Comparison of ENCODE assay signal across 1 cellular context in genomic region chr20:62620624-62621023, GRCh38.
TF ChIP-seq lines count a peak whose summit lies in the region.

No MANE protein-coding gene starts in this region.

TF ChIP-seq in H1, 55 proteins besides CTCF, POLR2A, EP300 and RAD21:
- TF ChIP-seq NRF1 (IDR thresholded peaks at IDR 0.05; ENCODE audit: low read depth, low read length) (no peak), JUN (IDR thresholded peaks at IDR 0.05; ENCODE audit: low read depth, low read length) (no peak), ASH2L (IDR thresholded peaks at IDR 0.05; ENCODE audit: low read length) (no peak), KDM5A (IDR thresholded peaks at IDR 0.05; ENCODE audit: low read length) (no peak), SAP30 (IDR thresholded peaks at IDR 0.05; ENCODE audit: insufficient read depth, insufficient replicate concordance, low read length) (no peak), YY1 (IDR thresholded peaks at IDR 0.05; ENCODE audit: low read depth, low read length) (no peak), BRCA1 (IDR thresholded peaks at IDR 0.05; ENCODE audit: low read depth, low read length) (no peak), PHF8 (conservative IDR thresholded peaks at IDR 0.05; ENCODE audit: low read depth, low read length) (no peak), EGR1 (IDR thresholded peaks at IDR 0.05; ENCODE audit: borderline replicate concordance, low read depth, low read length) (no peak), SRF (IDR thresholded peaks at IDR 0.05; ENCODE audit: low read depth, low read length) (no peak), POU5F1 (IDR thresholded peaks at IDR 0.05; ENCODE audit: low read depth, low read length) (no peak), POLR2AphosphoS5 (IDR thresholded peaks at IDR 0.05; ENCODE audit: low read depth, low read length) (no peak), SUZ12 (IDR thresholded peaks at IDR 0.05; ENCODE audit: low read length) (no peak), HDAC6 (IDR thresholded peaks at IDR 0.05; ENCODE audit: low read depth, low read length) (no peak), E2F6 (IDR thresholded peaks at IDR 0.05) (no peak), HDAC2 (IDR thresholded peaks at IDR 0.05; ENCODE audit: borderline replicate concordance in 1 of 2, low read depth in 2 of 2, low read length in 2 of 2) (no peak), CBX5 (IDR thresholded peaks at IDR 0.05; ENCODE audit: low read depth, low read length) (no peak)
- TF ChIP-seq, protein P1, sequence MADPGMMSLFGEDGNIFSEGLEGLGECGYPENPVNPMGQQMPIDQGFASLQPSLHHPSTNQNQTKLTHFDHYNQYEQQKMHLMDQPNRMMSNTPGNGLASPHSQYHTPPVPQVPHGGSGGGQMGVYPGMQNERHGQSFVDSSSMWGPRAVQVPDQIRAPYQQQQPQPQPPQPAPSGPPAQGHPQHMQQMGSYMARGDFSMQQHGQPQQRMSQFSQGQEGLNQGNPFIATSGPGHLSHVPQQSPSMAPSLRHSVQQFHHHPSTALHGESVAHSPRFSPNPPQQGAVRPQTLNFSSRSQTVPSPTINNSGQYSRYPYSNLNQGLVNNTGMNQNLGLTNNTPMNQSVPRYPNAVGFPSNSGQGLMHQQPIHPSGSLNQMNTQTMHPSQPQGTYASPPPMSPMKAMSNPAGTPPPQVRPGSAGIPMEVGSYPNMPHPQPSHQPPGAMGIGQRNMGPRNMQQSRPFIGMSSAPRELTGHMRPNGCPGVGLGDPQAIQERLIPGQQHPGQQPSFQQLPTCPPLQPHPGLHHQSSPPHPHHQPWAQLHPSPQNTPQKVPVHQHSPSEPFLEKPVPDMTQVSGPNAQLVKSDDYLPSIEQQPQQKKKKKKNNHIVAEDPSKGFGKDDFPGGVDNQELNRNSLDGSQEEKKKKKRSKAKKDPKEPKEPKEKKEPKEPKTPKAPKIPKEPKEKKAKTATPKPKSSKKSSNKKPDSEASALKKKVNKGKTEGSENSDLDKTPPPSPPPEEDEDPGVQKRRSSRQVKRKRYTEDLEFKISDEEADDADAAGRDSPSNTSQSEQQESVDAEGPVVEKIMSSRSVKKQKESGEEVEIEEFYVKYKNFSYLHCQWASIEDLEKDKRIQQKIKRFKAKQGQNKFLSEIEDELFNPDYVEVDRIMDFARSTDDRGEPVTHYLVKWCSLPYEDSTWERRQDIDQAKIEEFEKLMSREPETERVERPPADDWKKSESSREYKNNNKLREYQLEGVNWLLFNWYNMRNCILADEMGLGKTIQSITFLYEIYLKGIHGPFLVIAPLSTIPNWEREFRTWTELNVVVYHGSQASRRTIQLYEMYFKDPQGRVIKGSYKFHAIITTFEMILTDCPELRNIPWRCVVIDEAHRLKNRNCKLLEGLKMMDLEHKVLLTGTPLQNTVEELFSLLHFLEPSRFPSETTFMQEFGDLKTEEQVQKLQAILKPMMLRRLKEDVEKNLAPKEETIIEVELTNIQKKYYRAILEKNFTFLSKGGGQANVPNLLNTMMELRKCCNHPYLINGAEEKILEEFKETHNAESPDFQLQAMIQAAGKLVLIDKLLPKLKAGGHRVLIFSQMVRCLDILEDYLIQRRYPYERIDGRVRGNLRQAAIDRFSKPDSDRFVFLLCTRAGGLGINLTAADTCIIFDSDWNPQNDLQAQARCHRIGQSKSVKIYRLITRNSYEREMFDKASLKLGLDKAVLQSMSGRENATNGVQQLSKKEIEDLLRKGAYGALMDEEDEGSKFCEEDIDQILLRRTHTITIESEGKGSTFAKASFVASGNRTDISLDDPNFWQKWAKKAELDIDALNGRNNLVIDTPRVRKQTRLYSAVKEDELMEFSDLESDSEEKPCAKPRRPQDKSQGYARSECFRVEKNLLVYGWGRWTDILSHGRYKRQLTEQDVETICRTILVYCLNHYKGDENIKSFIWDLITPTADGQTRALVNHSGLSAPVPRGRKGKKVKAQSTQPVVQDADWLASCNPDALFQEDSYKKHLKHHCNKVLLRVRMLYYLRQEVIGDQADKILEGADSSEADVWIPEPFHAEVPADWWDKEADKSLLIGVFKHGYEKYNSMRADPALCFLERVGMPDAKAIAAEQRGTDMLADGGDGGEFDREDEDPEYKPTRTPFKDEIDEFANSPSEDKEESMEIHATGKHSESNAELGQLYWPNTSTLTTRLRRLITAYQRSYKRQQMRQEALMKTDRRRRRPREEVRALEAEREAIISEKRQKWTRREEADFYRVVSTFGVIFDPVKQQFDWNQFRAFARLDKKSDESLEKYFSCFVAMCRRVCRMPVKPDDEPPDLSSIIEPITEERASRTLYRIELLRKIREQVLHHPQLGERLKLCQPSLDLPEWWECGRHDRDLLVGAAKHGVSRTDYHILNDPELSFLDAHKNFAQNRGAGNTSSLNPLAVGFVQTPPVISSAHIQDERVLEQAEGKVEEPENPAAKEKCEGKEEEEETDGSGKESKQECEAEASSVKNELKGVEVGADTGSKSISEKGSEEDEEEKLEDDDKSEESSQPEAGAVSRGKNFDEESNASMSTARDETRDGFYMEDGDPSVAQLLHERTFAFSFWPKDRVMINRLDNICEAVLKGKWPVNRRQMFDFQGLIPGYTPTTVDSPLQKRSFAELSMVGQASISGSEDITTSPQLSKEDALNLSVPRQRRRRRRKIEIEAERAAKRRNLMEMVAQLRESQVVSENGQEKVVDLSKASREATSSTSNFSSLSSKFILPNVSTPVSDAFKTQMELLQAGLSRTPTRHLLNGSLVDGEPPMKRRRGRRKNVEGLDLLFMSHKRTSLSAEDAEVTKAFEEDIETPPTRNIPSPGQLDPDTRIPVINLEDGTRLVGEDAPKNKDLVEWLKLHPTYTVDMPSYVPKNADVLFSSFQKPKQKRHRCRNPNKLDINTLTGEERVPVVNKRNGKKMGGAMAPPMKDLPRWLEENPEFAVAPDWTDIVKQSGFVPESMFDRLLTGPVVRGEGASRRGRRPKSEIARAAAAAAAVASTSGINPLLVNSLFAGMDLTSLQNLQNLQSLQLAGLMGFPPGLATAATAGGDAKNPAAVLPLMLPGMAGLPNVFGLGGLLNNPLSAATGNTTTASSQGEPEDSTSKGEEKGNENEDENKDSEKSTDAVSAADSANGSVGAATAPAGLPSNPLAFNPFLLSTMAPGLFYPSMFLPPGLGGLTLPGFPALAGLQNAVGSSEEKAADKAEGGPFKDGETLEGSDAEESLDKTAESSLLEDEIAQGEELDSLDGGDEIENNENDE (IDR thresholded peaks at IDR 0.05; ENCODE audit: insufficient replicate concordance, low read length) = no peak
- TF ChIP-seq, protein P2, sequence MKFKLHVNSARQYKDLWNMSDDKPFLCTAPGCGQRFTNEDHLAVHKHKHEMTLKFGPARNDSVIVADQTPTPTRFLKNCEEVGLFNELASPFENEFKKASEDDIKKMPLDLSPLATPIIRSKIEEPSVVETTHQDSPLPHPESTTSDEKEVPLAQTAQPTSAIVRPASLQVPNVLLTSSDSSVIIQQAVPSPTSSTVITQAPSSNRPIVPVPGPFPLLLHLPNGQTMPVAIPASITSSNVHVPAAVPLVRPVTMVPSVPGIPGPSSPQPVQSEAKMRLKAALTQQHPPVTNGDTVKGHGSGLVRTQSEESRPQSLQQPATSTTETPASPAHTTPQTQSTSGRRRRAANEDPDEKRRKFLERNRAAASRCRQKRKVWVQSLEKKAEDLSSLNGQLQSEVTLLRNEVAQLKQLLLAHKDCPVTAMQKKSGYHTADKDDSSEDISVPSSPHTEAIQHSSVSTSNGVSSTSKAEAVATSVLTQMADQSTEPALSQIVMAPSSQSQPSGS (IDR thresholded peaks at IDR 0.05; ENCODE audit: low read length) = no peak
